Comparison of ENCODE assay signal across 23 cellular contexts in the genomic region with DNA sequence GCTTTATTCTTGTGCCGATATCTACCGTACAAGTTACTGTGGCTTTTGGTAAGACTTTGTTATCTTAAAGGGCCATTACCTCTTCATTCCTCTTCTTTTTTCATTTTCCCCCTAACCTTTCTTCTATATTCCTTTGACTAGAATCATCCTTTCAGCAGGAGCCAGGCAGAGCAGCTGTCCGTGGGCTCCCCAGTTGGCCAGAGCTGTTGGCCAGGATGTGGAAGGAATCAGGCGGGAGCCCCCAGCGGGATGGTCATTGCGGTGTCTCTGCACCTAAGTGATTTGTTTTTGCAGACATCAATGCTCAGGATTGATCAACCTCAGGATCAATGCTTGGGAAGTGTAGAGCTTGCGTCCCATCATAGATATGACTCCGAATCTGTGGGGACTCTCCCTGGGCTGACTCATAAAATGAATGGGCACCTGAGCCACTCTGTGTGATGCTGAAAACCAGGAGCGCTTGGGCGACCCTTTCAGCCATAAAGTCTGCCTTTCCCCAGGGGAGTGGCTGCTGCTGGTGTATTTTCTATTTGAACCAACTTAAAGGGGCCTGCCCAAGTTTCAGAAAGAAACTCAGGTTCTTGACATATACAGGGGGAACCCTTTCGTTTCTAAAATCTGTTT. TPM values are rescaled to one million over a fixed set of nuclear protein-coding genes. Genes with fewer than 3 reads are reported as not detected.
A peak's percentile ranks its signal among the peaks of the same experiment; 100 is the strongest.
DNase-seq lines count a peak whose midpoint lies in the region; ATAC-seq, FAIRE-seq and TF ChIP-seq lines count a peak whose summit lies in the region.
"Had no signal": no experiment of that assay in that cellular context is flagged by ENCODE, and none has a peak within 500 bp of the region (broad histone marks: within the 10 kb centered on the region; RNA-seq: fewer than 3 reads in every experiment).

No MANE protein-coding gene starts in this region.

- WGBS in endodermal cell (ENCODE audit: insufficient coverage in 1 of 2, insufficient read length in 1 of 2), 2 experiments = 92 to 96% methylated on average over 10 to 11 of the region's 11 CpGs
- WGBS in spleen, 5 donors = 86 to 93% (median 90%) methylated on average over 11 of the region's 11 CpGs

- no peak overlapping the region for H3K9ac ChIP-seq in Loucy (ENCODE audit: low read depth, low read length, poor library complexity, severe bottlenecking)
- no peak overlapping the region for H3K9ac ChIP-seq in endodermal cell (ENCODE audit: extremely low read depth, low read length, poor library complexity, severe bottlenecking)
- H3K9ac ChIP-seq: BLaER1 treated with 17β-estradiol and CSF1 and Interleukin-3, amounts not matched to agents 10 nM and 100 nM had no signal

- peaks cover 17% of the 10 kb centered on the region for H3F3A ChIP-seq in Loucy (ENCODE audit: low read depth)

- TF ChIP-seq POLR2A in spleen (IDR thresholded peaks at IDR 0.05) (no peak), H54 (IDR thresholded peaks at IDR 0.05; ENCODE audit: low read depth, low read length) (no peak)

- H3K36me3 ChIP-seq in Loucy (ENCODE audit: insufficient read depth, low read length) (no peaks in the 10 kb centered on the region), endodermal cell (ENCODE audit: control insufficient read depth, insufficient read depth, low read length) (no peaks in the 10 kb centered on the region), spleen (no peaks in the 10 kb centered on the region)
- H3K36me3 ChIP-seq: BLaER1 treated with 17β-estradiol and CSF1 and Interleukin-3, amounts not matched to agents 10 nM and 100 nM; Peyer's patch had no signal

- no peak overlapping the region for H3K4me3 ChIP-seq in Loucy (ENCODE audit: low read length, poor library complexity, severe bottlenecking)
- H3K4me3 ChIP-seq in endodermal cell (ENCODE audit: low read length) = no peak overlapping the region
- no peak overlapping the region for H3K4me3 ChIP-seq in spleen
- H3K4me3 ChIP-seq: BLaER1 treated with 17β-estradiol and CSF1 and Interleukin-3, amounts not matched to agents 10 nM and 100 nM; GM12878; Peyer's patch had no signal

- no peak overlapping the region for H2AFZ ChIP-seq in Loucy (ENCODE audit: low read length)

- intact Hi-C loops in spleen (cut with DNase I; ENCODE audit: low total_unique reads) = no loop called here

- H3K27ac ChIP-seq in endodermal cell (ENCODE audit: low read depth, low read length) (no peak overlapping the region), spleen (no peak overlapping the region)
- H3K27ac ChIP-seq: BLaER1 treated with 17β-estradiol and CSF1 and Interleukin-3, amounts not matched to agents 10 nM and 100 nM; Peyer's patch had no signal

- H3K27ac Mint-ChIP-seq in endodermal cell = no peak overlapping the region

- TF ChIP-seq CTCF in Loucy (conservative IDR thresholded peaks at IDR 0.05; ENCODE audit: low read length) = no peak
- no peak for TF ChIP-seq CTCF in endodermal cell (conservative IDR thresholded peaks at IDR 0.05)
- TF ChIP-seq CTCF in spleen (IDR thresholded peaks at IDR 0.05 in 8 of 11, conservative IDR thresholded peaks at IDR 0.05 in 3 of 11) = no peak

- DNase-seq in activated effector memory CD4-positive, alpha-beta T cell treated with anti-CD3 and anti-CD28 coated beads, Interleukin-2, amount 50 U/mL, for 16 hours = peak; percentile 34
- no peak for DNase-seq in activated effector memory CD4-positive, alpha-beta T cell treated with Interleukin-2 at 50 U/mL for 16 hours
- DNase-seq in endodermal cell = peak; percentile 28
- DNase-seq in spleen = peak; percentile 41
- no peak for DNase-seq in H54 (ENCODE audit: insufficient read length, low spot score)
- DNase-seq: DND-41, GDM1, KG1, NCI-H1048, NCI-H146, NCI-H2227 treated with DMSO at 0.1 percent for 48 hours, NCI-H524 had no signal

- no peaks in the 10 kb centered on the region for H4K20me1 ChIP-seq in Loucy (ENCODE audit: insufficient read depth, low read length, poor library complexity, severe bottlenecking)

- H3K79me2 ChIP-seq in Loucy (ENCODE audit: insufficient read depth, low read length) = no peaks in the 10 kb centered on the region

- peaks cover 3% of the 10 kb centered on the region for H3K9me3 Mint-ChIP-seq in endodermal cell

- H3K9me3 ChIP-seq in Loucy (ENCODE audit: insufficient read depth, low read depth, low read length) (no peaks in the 10 kb centered on the region), endodermal cell (ENCODE audit: control insufficient read depth, low read length) (no peaks in the 10 kb centered on the region), spleen (no peaks in the 10 kb centered on the region)
- H3K9me3 ChIP-seq: BLaER1 treated with 17β-estradiol and CSF1 and Interleukin-3, amounts not matched to agents 10 nM and 100 nM; Peyer's patch had no signal

- ATAC-seq in HG03460 (IDR thresholded peaks at IDR 0.05; ENCODE audit: unreplicated experiment) (no peak), GM21737 (IDR thresholded peaks at IDR 0.05; ENCODE audit: unreplicated experiment) (no peak)
- ATAC-seq: GM12878, HCT116, Right ventricle myocardium inferior had no signal

- peak overlapping the region; percentile 1 for H3K4me2 ChIP-seq in Loucy (ENCODE audit: low read depth, low read length, poor library complexity, severe bottlenecking)
- H3K4me2 ChIP-seq: BLaER1 treated with 17β-estradiol and CSF1 and Interleukin-3, amounts not matched to agents 10 nM and 100 nM had no signal

- H3K27me3 Mint-ChIP-seq in endodermal cell (ENCODE audit: insufficient read depth) = no peaks in the 10 kb centered on the region

- H3K9me2 ChIP-seq in Loucy (replicated peaks; ENCODE audit: low read depth, low read length) = no peaks in the 10 kb centered on the region

- no peaks in the 10 kb centered on the region for H3K27me3 ChIP-seq in Loucy (ENCODE audit: insufficient read depth, low read length, poor library complexity, severe bottlenecking)
- H3K27me3 ChIP-seq in endodermal cell (ENCODE audit: control insufficient read depth, insufficient read depth, low read length, poor library complexity, severe bottlenecking) = no peaks in the 10 kb centered on the region
- H3K27me3 ChIP-seq in spleen (replicated peaks in 1 of 7) = no peaks in the 10 kb centered on the region
- H3K27me3 ChIP-seq: BLaER1 treated with 17β-estradiol and CSF1 and Interleukin-3, amounts not matched to agents 10 nM and 100 nM; Peyer's patch had no signal

- peaks cover 7% of the 10 kb centered on the region for H3K36me3 Mint-ChIP-seq in endodermal cell (ENCODE audit: low read depth)

- no peak overlapping the region for H3K4me3 Mint-ChIP-seq in endodermal cell

- H3K4me1 Mint-ChIP-seq in endodermal cell = no peaks in the 10 kb centered on the region

- H3K4me1 ChIP-seq in Loucy (ENCODE audit: insufficient read depth, low read length, poor library complexity, severe bottlenecking) = peaks cover 72% of the 10 kb centered on the region
- no peaks in the 10 kb centered on the region for H3K4me1 ChIP-seq in endodermal cell (ENCODE audit: control insufficient read depth, insufficient read depth, low read length)
- H3K4me1 ChIP-seq in spleen = no peaks in the 10 kb centered on the region
- H3K4me1 ChIP-seq: Peyer's patch had no signal

- no peak for FAIRE-seq in H54 (lab: Jason Lieb, UNC)
- FAIRE-seq: A204.1, GM12878, GM18507 had no signal

RNA-seq across cellular contexts. Expression of gene APBA2, which starts 21.7 kb away (rescaled TPM):
- total RNA-seq in endodermal cell = 10 to 100 TPM; 27.1 to 27.3 TPM
- 45.7 TPM for polyA plus RNA-seq in endodermal cell (2013, experiment 1 of 2)
- polyA plus RNA-seq in endodermal cell (2013, experiment 2 of 2) = 40.9 TPM
- total RNA-seq in spleen = 10 to 100 TPM; 15.5 to 33.8 (median 19.2) TPM
- polyA plus RNA-seq in spleen = 1 to 10 TPM; 5.8 to 6.6 (median 6.4) TPM

RNA-seq across cellular contexts. Expression of gene GOLGA6L7, which starts 59.0 kb away (rescaled TPM):
- total RNA-seq in endodermal cell (under 1 TPM in 1 of 2 donors, not detected in 1; 0.15 TPM), spleen (not detected)
- not detected for polyA plus RNA-seq in endodermal cell (2013, experiment 1 of 2)
- polyA plus RNA-seq in endodermal cell (2013, experiment 2 of 2) = not detected
- polyA plus RNA-seq in spleen = not detected
- total RNA-seq: GM12878, M059J, Peyer's patch, Right ventricle myocardium inferior had no signal
- polyA plus RNA-seq: GM12878 had no signal

Comparison
In these comparisons a context has a peak if more than half of its experiments do, and no peak if none do; other contexts are left out.
1. DNase-seq: peak in activated effector memory CD4-positive, alpha-beta T cell treated with anti-CD3 and anti-CD28 coated beads, Interleukin-2, amount 50 U/mL, for 16 hours (single experiment), endodermal cell (single experiment) and spleen (single experiment); none in activated effector memory CD4-positive, alpha-beta T cell treated with Interleukin-2 at 50 U/mL for 16 hours (single experiment) and H54 (single experiment).